ENCODE assay signal across 21 cellular contexts in the genomic region with DNA sequence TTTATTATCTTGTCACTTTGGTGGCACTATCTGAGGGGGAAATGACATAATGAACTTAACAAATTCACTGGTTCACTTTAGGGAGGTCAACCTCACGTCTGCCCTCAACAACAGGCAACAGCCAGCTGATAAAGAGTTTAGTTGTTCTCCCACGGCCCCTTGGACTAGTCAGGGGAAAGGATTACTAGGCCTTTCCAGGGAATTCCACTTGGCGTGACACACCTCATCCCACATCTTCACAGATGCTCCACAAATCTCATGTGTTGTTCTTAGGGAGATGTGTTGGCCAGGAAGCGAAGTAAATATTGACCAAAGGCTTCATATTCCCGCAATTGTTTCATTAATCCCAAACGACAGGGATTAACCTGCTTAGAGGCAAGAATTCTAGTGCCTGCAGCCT.
"Had no signal": no experiment of that assay in that cellular context is flagged by ENCODE, and none has a peak within 500 bp of the region (broad histone marks: within the 10 kb centered on the region; RNA-seq: fewer than 3 reads in every experiment).

No MANE protein-coding gene starts in this region.

- H3K36me3 Mint-ChIP-seq: activated naive CD4-positive, alpha-beta T cell treated with anti-CD3 and anti-CD28 coated beads, Interleukin-2, amount 10 ng/mL, durations not matched to agents 7 days and 5 days had no signal

- H3K27ac Mint-ChIP-seq: activated naive CD4-positive, alpha-beta T cell treated with anti-CD3 and anti-CD28 coated beads, Interleukin-2, amount 10 ng/mL, durations not matched to agents 7 days and 5 days; nephron; stimulated activated naive CD8-positive, alpha-beta T cell treated with anti-CD3 and anti-CD28 coated beads, Interleukin-15, amount 100 ng/mL, for 72 hours; type B pancreatic cell had no signal

- H3K9me3 Mint-ChIP-seq: activated naive CD4-positive, alpha-beta T cell treated with anti-CD3 and anti-CD28 coated beads, Interleukin-2, amount 10 ng/mL, durations not matched to agents 7 days and 5 days; nephron; stimulated activated naive CD8-positive, alpha-beta T cell treated with anti-CD3 and anti-CD28 coated beads, Interleukin-15, amount 100 ng/mL, for 72 hours; type B pancreatic cell had no signal

- H3K4me1 ChIP-seq: esophagus squamous epithelium, suprapubic skin had no signal

- ATAC-seq: stimulated activated naive CD8-positive, alpha-beta T cell treated with anti-CD3 and anti-CD28 coated beads, Interleukin-15, amount 100 ng/mL, for 72 hours had no signal

- H3K4me3 Mint-ChIP-seq: activated naive CD4-positive, alpha-beta T cell treated with anti-CD3 and anti-CD28 coated beads, Interleukin-2, amount 10 ng/mL, durations not matched to agents 7 days and 5 days; nephron; stimulated activated naive CD8-positive, alpha-beta T cell treated with anti-CD3 and anti-CD28 coated beads, Interleukin-15, amount 100 ng/mL, for 72 hours; type B pancreatic cell had no signal

- H3K27ac ChIP-seq: suprapubic skin had no signal

- H3K27me3 ChIP-seq: esophagus squamous epithelium, suprapubic skin had no signal

- H3K9me3 ChIP-seq: esophagus squamous epithelium, suprapubic skin had no signal

- H3K4me3 ChIP-seq: esophagus squamous epithelium, lung, skin epidermis, suprapubic skin had no signal

- H3K4me1 Mint-ChIP-seq: activated naive CD4-positive, alpha-beta T cell treated with anti-CD3 and anti-CD28 coated beads, Interleukin-2, amount 10 ng/mL, durations not matched to agents 7 days and 5 days; stimulated activated naive CD8-positive, alpha-beta T cell treated with anti-CD3 and anti-CD28 coated beads, Interleukin-15, amount 100 ng/mL, for 72 hours had no signal

- DNase-seq: activated CD4-positive, alpha-beta T cell treated with anti-CD3 and anti-CD28 coated beads, Interleukin-2, amount 50 U/mL, for 1 hour; activated CD8-positive, alpha-beta memory T cell treated with anti-CD3 and anti-CD28 coated beads, Interleukin-2, amount 50 U/mL, for 48 hours; activated effector memory CD4-positive, alpha-beta T cell treated with Interleukin-2 at 50 U/mL for 16 hours; activated naive CD4-positive, alpha-beta T cell treated with anti-CD3 and anti-CD28 coated beads, Interleukin-2, amount 10 ng/mL, durations not matched to agents 7 days and 5 days; activated T-cell treated with anti-CD3 and anti-CD28 coated beads, Interleukin-2, amount 50 U/mL, for 48 hours; aorta; cortex of kidney; effector CD8-positive, alpha-beta T cell; esophagus squamous epithelium; hypothalamus; islet precursor cell; midbrain; stimulated activated CD4-positive, alpha-beta T cell treated with anti-CD3 and anti-CD28 coated beads, Interleukin-4, amount 100 ng/mL, for 1 hour; stimulated activated naive CD8-positive, alpha-beta T cell treated with anti-CD3 and anti-CD28 coated beads, Interleukin-15, amount 100 ng/mL, for 72 hours; T-helper 1 cell; T-helper 9 cell had no signal

- H3K27me3 Mint-ChIP-seq: type B pancreatic cell had no signal
